Comparison of ENCODE assay signal across 1 cellular context in the genomic region with DNA sequence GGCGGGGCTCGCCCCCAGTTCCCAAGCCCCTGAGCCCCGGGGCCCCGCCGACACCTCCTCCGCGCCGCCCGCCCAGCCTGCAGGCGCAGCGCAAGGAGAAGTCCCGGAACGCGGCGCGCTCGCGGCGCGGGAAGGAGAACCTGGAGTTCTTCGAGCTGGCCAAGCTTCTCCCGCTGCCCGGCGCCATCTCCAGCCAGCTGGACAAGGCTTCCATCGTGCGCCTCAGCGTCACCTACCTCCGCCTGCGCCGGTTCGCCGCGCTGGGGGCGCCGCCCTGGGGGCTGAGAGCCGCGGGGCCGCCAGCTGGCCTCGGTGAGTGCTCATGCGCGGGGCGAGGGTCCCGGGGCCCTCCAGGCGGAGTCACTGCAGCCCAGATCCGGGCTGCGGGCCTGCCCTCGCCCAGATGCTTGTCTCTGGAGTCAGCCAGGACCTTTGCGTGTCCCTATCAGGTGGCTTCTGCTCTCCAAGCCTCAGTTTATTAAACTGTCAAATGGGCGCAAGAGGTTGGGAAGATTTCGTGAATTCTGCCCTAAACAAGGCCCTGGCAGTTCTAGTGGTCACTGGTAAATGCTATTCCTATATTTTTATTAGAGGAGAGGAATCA.
TF ChIP-seq lines count a peak whose summit lies in the region.

No MANE protein-coding gene starts in this region.

TF ChIP-seq in WTC11, 78 proteins besides CTCF, POLR2A, EP300 and RAD21 (continued from another document):
- TF ChIP-seq PRDM15 (CRISPR knock-in tag; IDR thresholded peaks at IDR 0.05), result peak; percentile 73
- no peak for TF ChIP-seq ZNF121 (CRISPR knock-in tag; IDR thresholded peaks at IDR 0.05)
- TF ChIP-seq ZNF423 (CRISPR knock-in tag; IDR thresholded peaks at IDR 0.05), result no peak
- TF ChIP-seq ELF4 (CRISPR knock-in tag; IDR thresholded peaks at IDR 0.05; ENCODE audit: low read depth), result no peak
- no peak for TF ChIP-seq OVOL2 (CRISPR knock-in tag; IDR thresholded peaks at IDR 0.05; ENCODE audit: borderline replicate concordance)
- no peak for TF ChIP-seq SMAD3 (CRISPR knock-in tag; IDR thresholded peaks at IDR 0.05; ENCODE audit: borderline replicate concordance)
- no peak for TF ChIP-seq SMAD4 (CRISPR knock-in tag; IDR thresholded peaks at IDR 0.05)
- peak; percentile 31; the same call in 1 of the 2 replicates for TF ChIP-seq E2F4 (CRISPR knock-in tag; IDR thresholded peaks at IDR 0.05; ENCODE audit: borderline replicate concordance, low read depth)
- no peak for TF ChIP-seq FOXP1 (CRISPR knock-in tag; IDR thresholded peaks at IDR 0.05; ENCODE audit: borderline replicate concordance)
- TF ChIP-seq NFYB (CRISPR knock-in tag; conservative IDR thresholded peaks at IDR 0.05; ENCODE audit: low read depth), result no peak
- no peak for TF ChIP-seq ZNF219 (CRISPR knock-in tag; IDR thresholded peaks at IDR 0.05; ENCODE audit: borderline replicate concordance)
- peak; percentile 29; the same call in 1 of the 2 replicates for TF ChIP-seq MAX (CRISPR knock-in tag; IDR thresholded peaks at IDR 0.05)
- TF ChIP-seq MLX (CRISPR knock-in tag; IDR thresholded peaks at IDR 0.05), result no peak
- TF ChIP-seq NFATC4 (CRISPR knock-in tag; IDR thresholded peaks at IDR 0.05), result no peak
- TF ChIP-seq, protein P1, sequence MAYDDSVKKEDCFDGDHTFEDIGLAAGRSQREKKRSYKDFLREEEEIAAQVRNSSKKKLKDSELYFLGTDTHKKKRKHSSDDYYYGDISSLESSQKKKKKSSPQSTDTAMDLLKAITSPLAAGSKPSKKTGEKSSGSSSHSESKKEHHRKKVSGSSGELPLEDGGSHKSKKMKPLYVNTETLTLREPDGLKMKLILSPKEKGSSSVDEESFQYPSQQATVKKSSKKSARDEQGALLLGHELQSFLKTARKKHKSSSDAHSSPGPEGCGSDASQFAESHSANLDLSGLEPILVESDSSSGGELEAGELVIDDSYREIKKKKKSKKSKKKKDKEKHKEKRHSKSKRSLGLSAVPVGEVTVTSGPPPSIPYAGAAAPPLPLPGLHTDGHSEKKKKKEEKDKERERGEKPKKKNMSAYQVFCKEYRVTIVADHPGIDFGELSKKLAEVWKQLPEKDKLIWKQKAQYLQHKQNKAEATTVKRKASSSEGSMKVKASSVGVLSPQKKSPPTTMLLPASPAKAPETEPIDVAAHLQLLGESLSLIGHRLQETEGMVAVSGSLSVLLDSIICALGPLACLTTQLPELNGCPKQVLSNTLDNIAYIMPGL (CRISPR knock-in tag; IDR thresholded peaks at IDR 0.05), result peak; percentile 60; the same call in 1 of the 2 replicates
- TF ChIP-seq NR3C1 (CRISPR knock-in tag; conservative IDR thresholded peaks at IDR 0.05; ENCODE audit: low read depth), result no peak
- TF ChIP-seq RELA (CRISPR knock-in tag; IDR thresholded peaks at IDR 0.05; ENCODE audit: borderline replicate concordance), result no peak
- TF ChIP-seq, protein P2, sequence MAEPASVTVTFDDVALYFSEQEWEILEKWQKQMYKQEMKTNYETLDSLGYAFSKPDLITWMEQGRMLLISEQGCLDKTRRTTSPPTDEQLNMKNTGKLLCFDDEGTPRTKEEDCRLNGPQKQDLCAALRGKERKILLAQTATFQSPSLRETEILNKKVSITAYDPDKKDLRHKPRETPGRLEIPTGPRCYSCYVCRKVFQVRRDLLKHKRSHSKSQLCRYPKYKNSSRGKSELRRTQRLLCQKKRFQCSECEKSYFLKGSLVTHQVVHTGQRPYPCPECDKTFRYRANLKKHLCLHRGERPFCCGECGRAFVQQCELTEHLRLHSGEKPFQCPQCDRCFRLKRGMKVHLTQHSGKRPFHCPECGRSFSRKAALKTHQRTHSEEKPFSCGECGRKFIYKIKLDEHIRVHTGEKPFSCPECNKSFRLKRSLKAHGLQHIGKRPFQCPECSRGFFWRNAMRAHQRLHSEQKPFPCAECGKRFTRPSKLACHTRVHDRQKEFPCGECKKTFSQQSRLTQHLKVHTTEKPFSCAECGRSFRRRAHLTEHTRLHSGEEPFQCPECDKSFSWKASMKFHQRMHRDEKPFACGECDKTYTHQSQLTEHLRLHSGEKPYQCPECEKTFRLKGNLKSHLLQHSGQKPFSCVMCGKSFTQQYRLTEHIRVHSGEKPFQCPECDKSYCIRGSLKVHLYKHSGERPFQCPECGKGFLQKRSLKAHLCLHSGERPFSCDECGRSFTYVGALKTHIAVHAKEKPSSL (CRISPR knock-in tag; conservative IDR thresholded peaks at IDR 0.05), result no peak
- TF ChIP-seq PREB (CRISPR knock-in tag; IDR thresholded peaks at IDR 0.05; ENCODE audit: borderline replicate concordance), result no peak
- no peak for TF ChIP-seq FOXJ3 (CRISPR knock-in tag; IDR thresholded peaks at IDR 0.05; ENCODE audit: borderline replicate concordance)
- no peak for TF ChIP-seq CBFB (CRISPR knock-in tag; IDR thresholded peaks at IDR 0.05; ENCODE audit: low read depth)
- no peak for TF ChIP-seq ZNF138 (CRISPR knock-in tag; conservative IDR thresholded peaks at IDR 0.05)
- TF ChIP-seq, protein P3, sequence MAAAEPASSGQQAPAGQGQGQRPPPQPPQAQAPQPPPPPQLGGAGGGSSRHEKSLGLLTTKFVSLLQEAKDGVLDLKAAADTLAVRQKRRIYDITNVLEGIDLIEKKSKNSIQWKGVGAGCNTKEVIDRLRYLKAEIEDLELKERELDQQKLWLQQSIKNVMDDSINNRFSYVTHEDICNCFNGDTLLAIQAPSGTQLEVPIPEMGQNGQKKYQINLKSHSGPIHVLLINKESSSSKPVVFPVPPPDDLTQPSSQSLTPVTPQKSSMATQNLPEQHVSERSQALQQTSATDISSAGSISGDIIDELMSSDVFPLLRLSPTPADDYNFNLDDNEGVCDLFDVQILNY (CRISPR knock-in tag; IDR thresholded peaks at IDR 0.05), result 0 out of 2 replicates have a peak, but pooled peaks have one; percentile 41
- TF ChIP-seq NR1H2 (CRISPR knock-in tag; IDR thresholded peaks at IDR 0.05), result no peak
- no peak for TF ChIP-seq CDX4 (CRISPR knock-in tag; IDR thresholded peaks at IDR 0.05; ENCODE audit: borderline replicate concordance)
- no peak for TF ChIP-seq ZNF396 (CRISPR knock-in tag; IDR thresholded peaks at IDR 0.05; ENCODE audit: borderline replicate concordance)
TF ChIP-seq in WTC11: peak in this region for 6.
